Comparison of ENCODE assay signal across 1 cellular context in genomic region chr6:108446629-108447150, GRCh38.
TF ChIP-seq lines count a peak whose summit lies in the region.

No MANE protein-coding gene starts in this region.

TF ChIP-seq in GM23338, 12 proteins besides CTCF, POLR2A, EP300 and RAD21 (continued from another document):
- TF ChIP-seq ETS1 (IDR thresholded peaks at IDR 0.05) (no peak), REST (IDR thresholded peaks at IDR 0.05; ENCODE audit: unreplicated experiment) (no peak), POLR2AphosphoS5 (IDR thresholded peaks at IDR 0.05; ENCODE audit: low read depth) (no peak), ZNF114 (CRISPR knock-in tag; IDR thresholded peaks at IDR 0.05) (no peak), STAT1 (IDR thresholded peaks at IDR 0.05; ENCODE audit: unreplicated experiment) (no peak), CREB1 (CRISPR knock-in tag; IDR thresholded peaks at IDR 0.05; ENCODE audit: low read depth) (no peak), EZH2phosphoT487 (IDR thresholded peaks at IDR 0.05; ENCODE audit: unreplicated experiment) (no peak), EZH2 (IDR thresholded peaks at IDR 0.05; ENCODE audit: low read depth, unreplicated experiment) (no peak), ZNF462 (CRISPR knock-in tag; IDR thresholded peaks at IDR 0.05) (no peak), JUNB (IDR thresholded peaks at IDR 0.05; ENCODE audit: unreplicated experiment) (no peak)
